18 cellular contexts compared by ENCODE assay signal in genomic region chr5:148934895-148935400, GRCh38.
"Had no signal": no experiment of that assay in that cellular context is flagged by ENCODE, and none has a peak within 500 bp of the region (broad histone marks: within the 10 kb centered on the region; RNA-seq: fewer than 3 reads in every experiment).

No MANE protein-coding gene starts in this region.

- ATAC-seq: gastrocnemius medialis; naive thymus-derived CD4-positive, alpha-beta T cell had no signal

- H3K27me3 ChIP-seq: gastrocnemius medialis, heart right ventricle, sigmoid colon, stomach, transverse colon had no signal

- DNase-seq: cerebellar nuclear complex; effector CD4-positive, alpha-beta T cell; endodermal cell; gastrocnemius medialis; heart right ventricle; hypothalamus; mesendoderm; naive thymus-derived CD4-positive, alpha-beta T cell; nephron progenitor cell; posterior cingulate gyrus; sigmoid colon; stimulated activated CD4-positive, alpha-beta T cell treated with anti-CD3 and anti-CD28 coated beads, Interleukin-12 subunit alpha, Interleukin-12 subunit beta, amount 100 ng/mL, for 4 hours; stimulated activated naive CD4-positive, alpha-beta T cell; stomach; substantia nigra; transverse colon had no signal

- H3K4me3 ChIP-seq: gastrocnemius medialis, heart right ventricle, sigmoid colon, skin epidermis, stomach, thoracic aorta, transverse colon had no signal

- H3K27ac ChIP-seq: sigmoid colon, skin epidermis, stomach, thoracic aorta, transverse colon had no signal

- H3K36me3 ChIP-seq: gastrocnemius medialis, heart right ventricle, sigmoid colon, stomach, thoracic aorta, transverse colon had no signal

- H3K9me3 ChIP-seq: gastrocnemius medialis, sigmoid colon, stomach, thoracic aorta, transverse colon had no signal
